ENCODE assay signal across 8 cellular contexts in genomic region chr14:22766457-22767322, GRCh38. TPM values are rescaled to one million over a fixed set of nuclear protein-coding genes. Genes with fewer than 3 reads are reported as not detected.
DNase-seq lines count a peak whose midpoint lies in the region; FAIRE-seq and TF ChIP-seq lines count a peak whose summit lies in the region.

Gene OXA1L (plus strand): TSS chr14:22766688. CDS start chr14:22766702, 14 bp downstream.

- H2AFZ ChIP-seq in neuronal stem cell (ENCODE audit: low read length): peak within 1 kb of the TSS; percentile 89

- H3K27ac ChIP-seq in neuronal stem cell (replicated peaks; ENCODE audit: low read length): peak within 1 kb of the TSS; percentile 3

- peak within 1 kb of the TSS; percentile 82 to 97 for H3K4me3 ChIP-seq in neuronal stem cell (ENCODE audit: low read length in 2 of 2)

- peak within 1 kb of the TSS; percentile 26 for H4K8ac ChIP-seq in neuronal stem cell (ENCODE audit: low read depth, low read length)

- TF ChIP-seq CTCF in subcutaneous adipose tissue (IDR thresholded peaks at IDR 0.05; ENCODE audit: low read depth): no peak

- H2BK120ac ChIP-seq in neuronal stem cell (ENCODE audit: low read depth, low read length): no peak within 1 kb of the TSS

- H3K79me1 ChIP-seq in neuronal stem cell (ENCODE audit: low read depth, low read length): peaks cover 4% of the 10 kb centered on the region

- H3K18ac ChIP-seq in neuronal stem cell (ENCODE audit: low read length): peak within 1 kb of the TSS; percentile 90

- no CpG with 5 or more reads among the region's 56 CpGs for WGBS in neuronal stem cell (ENCODE audit: extremely low coverage in 2 of 2, insufficient read length in 2 of 2, insufficient replicate concordance in 1 of 2), 2 donors

- H4K91ac ChIP-seq in neuronal stem cell (ENCODE audit: low read depth, low read length, poor library complexity): no peak within 1 kb of the TSS

- peak within 1 kb of the TSS; percentile 50 for H2BK12ac ChIP-seq in neuronal stem cell (ENCODE audit: low read length)

- no peak for FAIRE-seq in frontal cortex (lab: Jason Lieb, UNC)

- H3K14ac ChIP-seq in neuronal stem cell (ENCODE audit: low read length): no peak within 1 kb of the TSS

- H2BK5ac ChIP-seq in neuronal stem cell (ENCODE audit: low read length): no peak within 1 kb of the TSS

- peak within 1 kb of the TSS; percentile 69 for H3K4me2 ChIP-seq in neuronal stem cell (ENCODE audit: insufficient read depth, low read length, poor library complexity, severe bottlenecking)

- H3K9ac ChIP-seq in ES-I3 (ENCODE audit: low read depth, low read length) (peak within 1 kb of the TSS; percentile 91), neuronal stem cell (ENCODE audit: low read depth, low read length, poor library complexity) (peak within 1 kb of the TSS; percentile 91)

- H3K36me3 ChIP-seq in ES-I3 (ENCODE audit: insufficient read depth, low read length) (peaks cover 25% of the 10 kb centered on the region), neuronal stem cell (replicated peaks in 1 of 2; ENCODE audit: control insufficient read depth in 2 of 2, insufficient read depth in 2 of 2, low read length in 2 of 2) (peaks cover 27 to 37% of the 10 kb centered on the region in 2 donors)

- peak within 1 kb of the TSS; percentile 79 for H2AK5ac ChIP-seq in neuronal stem cell (ENCODE audit: low read depth, low read length)

- in situ Hi-C loops in SK-MEL-5 (cut with HindIII; ENCODE audit: low pct_unique_long_range_greater_than_20kb, low sequenced_read_pairs): no loop called here

- H3K9me3 ChIP-seq in ES-I3 (ENCODE audit: control insufficient read depth, insufficient read depth, low read length) (no peaks in the 10 kb centered on the region), neuronal stem cell (replicated peaks in 1 of 2; ENCODE audit: control insufficient read depth in 2 of 2, insufficient read depth in 1 of 2, low read depth in 1 of 2, low read length in 2 of 2) (peaks cover 0 to 4% of the 10 kb centered on the region in 2 donors)

- H3K4ac ChIP-seq in neuronal stem cell (ENCODE audit: low read length): peak within 1 kb of the TSS; percentile 38

- H3K4me1 ChIP-seq in ES-I3 (ENCODE audit: insufficient read depth, low read length) (no peaks in the 10 kb centered on the region), neuronal stem cell (ENCODE audit: control insufficient read depth in 2 of 2, insufficient read depth in 1 of 2, low read depth in 1 of 2, low read length in 2 of 2) (peaks cover 2 to 6% of the 10 kb centered on the region in 2 donors)

- H3K27me3 ChIP-seq in neuronal stem cell (ENCODE audit: control insufficient read depth in 3 of 3, insufficient read depth in 3 of 3, low read depth in 1 of 3, low read length in 3 of 3): no peaks in the 10 kb centered on the region

- peak; percentile 96 for DNase-seq in HCEC 1CT
- DNase-seq in MV-4-11 (lab: John Stamatoyannopoulos, UW): peak; percentile 96
- peak; percentile 98 for DNase-seq in SK-MEL-5 (ENCODE audit: low read depth, low spot score)
- DNase-seq in activated naive CD4-positive, alpha-beta T cell treated with Interleukin-2 at 50 U/mL for 16 hours: peak; percentile 94
- peak; percentile 46 to 75 for DNase-seq in frontal cortex (ENCODE audit: low spot score in 2 of 2)
- DNase-seq in neuronal stem cell (ENCODE audit: low spot score): peak; percentile 91

- no peak within 1 kb of the TSS for H2BK15ac ChIP-seq in neuronal stem cell (ENCODE audit: low read length)

- H3K23ac ChIP-seq in neuronal stem cell (ENCODE audit: low read depth, low read length, poor library complexity): peak within 1 kb of the TSS; percentile 60

RNA-seq across cellular contexts. Expression of gene OXA1L, which starts in this region (rescaled TPM):
- 232 and 242 TPM in 2 replicates for total RNA-seq in SK-MEL-5 (2014; rRNA removed; shearing (Covaris generic))
- 162 and 166 TPM in 2 replicates for polyA plus RNA-seq in SK-MEL-5 (2015; cell fraction: cytosol; rRNA removed)
- 527 and 576 TPM in 2 replicates for polyA plus RNA-seq in SK-MEL-5 (2015; cell fraction: nucleus; rRNA removed)
- total RNA-seq in frontal cortex: 28.9 TPM
- 157 TPM for polyA plus RNA-seq in neuronal stem cell (2013, experiment 1 of 2)
- 152 TPM for polyA plus RNA-seq in neuronal stem cell (2013, experiment 2 of 2)
- total RNA-seq in subcutaneous adipose tissue: 100 to 1,000 TPM in 1 of 4 donors, 10 to 100 TPM in 3; 81.9 to 102 (median 87.5) TPM

Comparison
In these comparisons a context has a peak if more than half of its experiments do, and no peak if none do; other contexts are left out.
1. Peak in every context shown above with its lines: DNase-seq, H3K4me3 ChIP-seq and H3K27ac ChIP-seq.